In the genomic region with DNA sequence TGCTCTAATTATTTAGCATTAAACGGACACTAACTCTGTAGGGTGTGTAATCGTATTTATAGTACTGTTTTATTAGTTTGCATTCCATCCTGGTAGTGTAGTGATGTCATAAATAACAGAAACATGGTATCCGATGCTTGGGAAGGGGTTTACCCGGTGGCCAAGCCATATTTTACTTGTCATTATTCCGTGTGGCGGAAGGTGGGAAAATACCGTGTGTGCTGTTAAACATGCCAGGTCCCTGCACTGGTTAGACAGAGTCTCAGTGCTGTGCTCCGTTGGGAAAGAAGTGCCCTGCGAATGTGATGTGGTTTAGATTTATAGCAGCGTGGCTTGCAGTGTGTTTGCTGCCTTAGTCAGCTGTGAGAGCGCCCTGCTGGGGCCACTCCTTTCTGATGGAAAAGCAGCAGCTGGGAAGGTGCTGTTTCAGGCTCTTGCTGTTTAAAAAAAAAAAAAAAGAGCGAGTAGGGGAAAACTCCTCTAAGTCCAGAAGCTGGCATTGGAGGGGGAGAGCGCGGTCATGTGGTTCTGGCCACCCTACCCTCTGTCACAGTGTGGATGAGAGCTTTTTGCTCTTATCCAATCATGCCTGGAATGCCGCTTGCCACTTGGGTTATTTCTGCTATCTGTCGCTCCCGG, we compare ENCODE assay signal across 14 cellular contexts.
DNase-seq lines count a peak whose midpoint lies in the region; ATAC-seq and TF ChIP-seq lines count a peak whose summit lies in the region.
"Had no signal": no experiment of that assay in that cellular context is flagged by ENCODE, and none has a peak within 500 bp of the region (broad histone marks: within the 10 kb centered on the region; RNA-seq: fewer than 3 reads in every experiment).

No MANE protein-coding gene starts in this region.

- no peak overlapping the region for H4K91ac ChIP-seq in H9 (ENCODE audit: insufficient read length, low read depth, low read length)

- H3K27ac ChIP-seq in H9 (ENCODE audit: insufficient read length, low read depth, low read length) (no peak overlapping the region), iPS DF 6.9 (ENCODE audit: low read length) (no peak overlapping the region), prostate gland (peak overlapping the region; percentile 10 to 48)

- H3K4ac ChIP-seq in H9 (ENCODE audit: low read depth, low read length) = no peak overlapping the region

- no CpG with 5 or more reads among the region's 17 CpGs for WGBS in H9 (ENCODE audit: extremely low coverage, insufficient read length, low lambda C conversion rate)
- WGBS in iPS DF 6.9 (ENCODE audit: insufficient coverage, insufficient read length) = no CpG with 5 or more reads among the region's 17 CpGs
- WGBS in prostate gland = 50% methylated on average over 17 of the region's 17 CpGs

- no peak overlapping the region for H2AFZ ChIP-seq in H9 (ENCODE audit: low read length)

- no peak overlapping the region for H3K23ac ChIP-seq in H9 (ENCODE audit: insufficient read length, low read depth, low read length)

- no peak overlapping the region for H4K5ac ChIP-seq in H9 (ENCODE audit: insufficient read length, low read depth, low read length)

- intact Hi-C loops in prostate gland (cut with DNase I) = no loop called here

- ATAC-seq in GM21717 (IDR thresholded peaks at IDR 0.05; ENCODE audit: unreplicated experiment) = no peak

- H2BK5ac ChIP-seq in H9 (ENCODE audit: insufficient read length, low read length) = no peak overlapping the region

- H2BK12ac ChIP-seq in H9 (ENCODE audit: insufficient read length, low read depth, low read length) = no peak overlapping the region

- TF ChIP-seq CTCF in H9 (conservative IDR thresholded peaks at IDR 0.05) (no peak), prostate gland (IDR thresholded peaks at IDR 0.05) (no peak)

- no peak overlapping the region for H2BK20ac ChIP-seq in H9 (ENCODE audit: low read depth, low read length, poor library complexity, severe bottlenecking)

- no peak overlapping the region for H2BK15ac ChIP-seq in H9 (ENCODE audit: low read depth, low read length)

- no peaks in the 10 kb centered on the region for H3K9me3 ChIP-seq in H9 (ENCODE audit: control insufficient read depth, low read depth, low read length)
- no peaks in the 10 kb centered on the region for H3K9me3 ChIP-seq in iPS DF 6.9 (ENCODE audit: control insufficient read depth, insufficient read depth, low read length)
- no peaks in the 10 kb centered on the region for H3K9me3 ChIP-seq in prostate gland

- H3K4me3 ChIP-seq in iPS DF 6.9 (ENCODE audit: low read length) (no peak overlapping the region), prostate gland (no peak overlapping the region)

- H3K27ac Mint-ChIP-seq in H9 = peak overlapping the region; percentile 34 to 92 (median 89); a peak in 6 of 7 replicates
- H3K27ac Mint-ChIP-seq: natural killer cell treated with Interleukin-12 subunit alpha and Interleukin-12 subunit beta and Interleukin-15 and Interleukin-18, amount 100 ng/mL, for 72 hours had no signal

- no peak overlapping the region for H3K56ac ChIP-seq in H9 (ENCODE audit: insufficient read length, low read depth, low read length)

- H3K14ac ChIP-seq in H9 (ENCODE audit: insufficient read depth, low read length) = peak overlapping the region; percentile 1

- H3K4me2 ChIP-seq in H9 (ENCODE audit: insufficient read depth, insufficient read length, low read length) = peak overlapping the region; percentile 33

- no peak overlapping the region for H4K8ac ChIP-seq in H9 (replicated peaks; ENCODE audit: insufficient read length, low read depth, low read length)

- no peak overlapping the region for H2BK120ac ChIP-seq in H9 (ENCODE audit: low read depth, low read length, poor library complexity, severe bottlenecking)

- H3K18ac ChIP-seq in H9 (ENCODE audit: insufficient read length, low read depth, low read length) = no peak overlapping the region

- H3K27me3 ChIP-seq in H9 (ENCODE audit: insufficient read depth, low read length) (no peaks in the 10 kb centered on the region), iPS DF 6.9 (ENCODE audit: control insufficient read depth, insufficient read depth, low read length) (no peaks in the 10 kb centered on the region), prostate gland (replicated peaks; ENCODE audit: insufficient read depth) (no peaks in the 10 kb centered on the region)

- peaks cover 52 to 65% of the 10 kb centered on the region in 2 experiments for H3K4me1 Mint-ChIP-seq in H9
- H3K4me1 Mint-ChIP-seq: CD14-positive monocyte had no signal

- H3K36me3 ChIP-seq in iPS DF 6.9 (ENCODE audit: control insufficient read depth, insufficient read depth, low read length) (no peaks in the 10 kb centered on the region), prostate gland (peaks cover 0 to 8% of the 10 kb centered on the region in 2 donors)

- no peaks in the 10 kb centered on the region for H4K20me1 ChIP-seq in H9 (ENCODE audit: control insufficient read depth, insufficient read depth, insufficient read length)

- H3K79me1 ChIP-seq in H9 (ENCODE audit: insufficient read depth, low read depth, low read length, poor library complexity, severe bottlenecking) = no peaks in the 10 kb centered on the region

- DNase-seq in H9 = peak; percentile 74
- DNase-seq in T1000 (lab: John Stamatoyannopoulos, UW) = peak; percentile 18
- DNase-seq in iPS DF 6.9 (ENCODE audit: low read depth, low spot score) = peak; percentile 18
- DNase-seq in prostate gland (ENCODE audit: low spot score) = peak; percentile 36
- no peak for DNase-seq in OCI-M2 (lab: John Stamatoyannopoulos, UW; ENCODE audit: unreplicated experiment)
- no peak for DNase-seq in erythroblast (lab: John Stamatoyannopoulos, UW)
- no peak for DNase-seq in NCI-H2029 treated with DMSO at 0.1 percent for 48 hours (lab: John Stamatoyannopoulos, UW)
- DNase-seq: activated CD4-positive, alpha-beta T cell treated with anti-CD3 and anti-CD28 coated beads, Interleukin-2, amount 50 U/mL, for 1 hour; activated naive CD4-positive, alpha-beta T cell; cortex of kidney; stimulated activated CD4-positive, alpha-beta T cell treated with anti-CD3 and anti-CD28 coated beads, Interleukin-4, amount 100 ng/mL, for 1 hour had no signal

- no peak overlapping the region for H3T11ph ChIP-seq in H9 (ENCODE audit: low read length)

- H3K9ac ChIP-seq in H9 (ENCODE audit: extremely low read depth, insufficient read length, low read length) = no peak overlapping the region

- peak overlapping the region; percentile 40 to 70 for H3K4me3 Mint-ChIP-seq in H9
- H3K4me3 Mint-ChIP-seq: CD14-positive monocyte; natural killer cell treated with Interleukin-12 subunit alpha and Interleukin-12 subunit beta and Interleukin-15 and Interleukin-18, amount 100 ng/mL, for 72 hours had no signal

- H3K27me3 Mint-ChIP-seq in H9 (ENCODE audit: low read depth) = no peaks in the 10 kb centered on the region
- H3K27me3 Mint-ChIP-seq: natural killer cell treated with Interleukin-12 subunit alpha and Interleukin-12 subunit beta and Interleukin-15 and Interleukin-18, amount 100 ng/mL, for 72 hours had no signal

- no peaks in the 10 kb centered on the region for H3K79me2 ChIP-seq in H9 (ENCODE audit: insufficient read depth, low read length)

- peaks cover 7% of the 10 kb centered on the region; the same call in 1 of the 2 replicates for H3K4me1 ChIP-seq in H9 (ENCODE audit: insufficient read depth, low read length)
- peaks cover 8% of the 10 kb centered on the region for H3K4me1 ChIP-seq in iPS DF 6.9 (ENCODE audit: control insufficient read depth, insufficient read depth, low read length)
- no peaks in the 10 kb centered on the region for H3K4me1 ChIP-seq in prostate gland (replicated peaks)

- no peak overlapping the region for H2AK5ac ChIP-seq in H9 (ENCODE audit: insufficient read length, low read length)

- H3K23me2 ChIP-seq in H9 (ENCODE audit: insufficient read length, low read depth, low read length, poor library complexity, severe bottlenecking) = no peaks in the 10 kb centered on the region

- peaks cover 2 to 9% (median 3%) of the 10 kb centered on the region in 3 experiments; a peak in 5 of 7 replicates for H3K36me3 Mint-ChIP-seq in H9 (ENCODE audit: insufficient read depth in 1 of 3, low read depth in 3 of 3)
- H3K36me3 Mint-ChIP-seq: natural killer cell treated with Interleukin-12 subunit alpha and Interleukin-12 subunit beta and Interleukin-15 and Interleukin-18, amount 100 ng/mL, for 72 hours had no signal

- no peaks in the 10 kb centered on the region for H3K9me3 Mint-ChIP-seq in H9
- H3K9me3 Mint-ChIP-seq: natural killer cell treated with Interleukin-12 subunit alpha and Interleukin-12 subunit beta and Interleukin-15 and Interleukin-18, amount 100 ng/mL, for 72 hours had no signal

- TF ChIP-seq POLR2A in prostate gland (IDR thresholded peaks at IDR 0.05) = no peak
- no peak for TF ChIP-seq POLR2A in erythroblast (IDR thresholded peaks at IDR 0.05; ENCODE audit: low read length)

Comparison
In these comparisons a context has a peak if more than half of its experiments do, and no peak if none do; other contexts are left out.
1. DNase-seq: peak in H9 (single experiment), T1000 (single experiment), iPS DF 6.9 (single experiment) and prostate gland (single experiment); none in OCI-M2 (single experiment), erythroblast (0 of 2) and NCI-H2029 treated with DMSO at 0.1 percent for 48 hours (single experiment).
2. H3K27ac ChIP-seq: peak in prostate gland (2 of 2); none in H9 (single experiment) and iPS DF 6.9 (single experiment).